Comparison of ENCODE assay signal across 9 cellular contexts in genomic region chr2:111930875-111931274, GRCh38. TPM values are rescaled to one million over a fixed set of nuclear protein-coding genes. Genes with fewer than 3 reads are reported as not detected.
DNase-seq lines count a peak whose midpoint lies in the region; ATAC-seq and TF ChIP-seq lines count a peak whose summit lies in the region.
"Had no signal": no experiment of that assay in that cellular context is flagged by ENCODE, and none has a peak within 500 bp of the region (broad histone marks: within the 10 kb centered on the region; RNA-seq: fewer than 3 reads in every experiment).

No MANE protein-coding gene starts in this region.

- in situ Hi-C loops in astrocyte of the cerebellum (cut with HindIII; ENCODE audit: low sequenced_read_pairs), result no loop called here

- no peak overlapping the region for H3K4me3 ChIP-seq in BLaER1 treated with 17β-estradiol and CSF1 and Interleukin-3, amounts not matched to agents 10 nM and 100 nM
- H3K4me3 ChIP-seq in astrocyte of the cerebellum (ENCODE audit: low read depth, low read length), result no peak overlapping the region
- H3K4me3 ChIP-seq in kidney epithelial cell (ENCODE audit: low read depth, low read length), result no peak overlapping the region
- H3K4me3 ChIP-seq: K562 had no signal

- peaks cover 0 to 97% (median 0%) of the 10 kb centered on the region in 11 experiments; a peak in 6 of 22 replicates for H4K20me1 ChIP-seq in BLaER1 treated with 17β-estradiol and CSF1 and Interleukin-3, amounts not matched to agents 10 nM and 100 nM

- H3K9me3 ChIP-seq in BLaER1 treated with 17β-estradiol and CSF1 and Interleukin-3, amounts not matched to agents 10 nM and 100 nM (replicated peaks in 1 of 11), result peaks cover 0 to 9% (median 0%) of the 10 kb centered on the region in 11 experiments; a peak in 1 of 22 replicates

- 0 out of 22 replicates have a peak overlapping the region, but pooled peaks of 1 of the 11 experiments have one; percentile 17 for H3K9ac ChIP-seq in BLaER1 treated with 17β-estradiol and CSF1 and Interleukin-3, amounts not matched to agents 10 nM and 100 nM

- H3K27me3 ChIP-seq in BLaER1 treated with 17β-estradiol and CSF1 and Interleukin-3, amounts not matched to agents 10 nM and 100 nM, result no peaks in the 10 kb centered on the region
- no peaks in the 10 kb centered on the region for H3K27me3 ChIP-seq in kidney epithelial cell (ENCODE audit: control insufficient read depth, insufficient read depth, low read length)

- H3K36me3 ChIP-seq in BLaER1 treated with 17β-estradiol and CSF1 and Interleukin-3, amounts not matched to agents 10 nM and 100 nM, result peaks cover 0 to 99% (median 0%) of the 10 kb centered on the region in 11 experiments; a peak in 6 of 22 replicates
- H3K36me3 ChIP-seq in kidney epithelial cell (ENCODE audit: control insufficient read depth, insufficient read depth, low read length), result no peaks in the 10 kb centered on the region

- peak; percentile 74 for DNase-seq in HS-5 (ENCODE audit: low read depth)
- peak; percentile 88 for DNase-seq in astrocyte of the cerebellum (ENCODE audit: low read depth)
- DNase-seq in kidney epithelial cell (ENCODE audit: low read depth), result peak; percentile 77
- DNase-seq in NCI-H1436 (lab: John Stamatoyannopoulos, UW), result no peak
- DNase-seq in germinal center (ENCODE audit: low spot score), result no peak

- peaks cover 10 to 22% (median 15%) of the 10 kb centered on the region in 10 experiments; a peak in 17 of 20 replicates for H3K4me1 ChIP-seq in BLaER1 treated with 17β-estradiol and CSF1 and Interleukin-3, amounts not matched to agents 10 nM and 100 nM

- ATAC-seq in GM18870 (IDR thresholded peaks at IDR 0.05; ENCODE audit: unreplicated experiment) (no peak), GM18519 (IDR thresholded peaks at IDR 0.05; ENCODE audit: low FRiP score, unreplicated experiment) (no peak)

- TF ChIP-seq CTCF in astrocyte of the cerebellum (IDR thresholded peaks at IDR 0.05; ENCODE audit: low read depth, low read length, missing control alignments), result no peak
- TF ChIP-seq CTCF in kidney epithelial cell (IDR thresholded peaks at IDR 0.05; ENCODE audit: insufficient read depth, low read length, poor library complexity, severe bottlenecking), result no peak

- H3K4me2 ChIP-seq in BLaER1 treated with 17β-estradiol and CSF1 and Interleukin-3, amounts not matched to agents 10 nM and 100 nM, result peak overlapping the region in 9 of 11 experiments; percentile 6 to 54 (median 33); a peak in 17 of 22 replicates

- 0 out of 22 replicates have a peak overlapping the region, but pooled peaks of 1 of the 11 experiments have one; percentile 8 for H3K27ac ChIP-seq in BLaER1 treated with 17β-estradiol and CSF1 and Interleukin-3, amounts not matched to agents 10 nM and 100 nM

RNA-seq across cellular contexts. Expression of gene MERTK, which starts 32.5 kb away (rescaled TPM):
- total RNA-seq in kidney epithelial cell, result 2.7 and 4.1 TPM in 2 replicates

RNA-seq across cellular contexts. Expression of gene ANAPC1, which starts 46.9 kb away (rescaled TPM):
- 46.3 and 47.6 TPM in 2 replicates for total RNA-seq in kidney epithelial cell

Comparison
In these comparisons a context has a peak if more than half of its experiments do, and no peak if none do; other contexts are left out.
1. DNase-seq: peak in HS-5 (single experiment), astrocyte of the cerebellum (single experiment) and kidney epithelial cell (single experiment); none in NCI-H1436 (single experiment) and germinal center (single experiment).